17 cellular contexts compared by ENCODE assay signal in the genomic region with DNA sequence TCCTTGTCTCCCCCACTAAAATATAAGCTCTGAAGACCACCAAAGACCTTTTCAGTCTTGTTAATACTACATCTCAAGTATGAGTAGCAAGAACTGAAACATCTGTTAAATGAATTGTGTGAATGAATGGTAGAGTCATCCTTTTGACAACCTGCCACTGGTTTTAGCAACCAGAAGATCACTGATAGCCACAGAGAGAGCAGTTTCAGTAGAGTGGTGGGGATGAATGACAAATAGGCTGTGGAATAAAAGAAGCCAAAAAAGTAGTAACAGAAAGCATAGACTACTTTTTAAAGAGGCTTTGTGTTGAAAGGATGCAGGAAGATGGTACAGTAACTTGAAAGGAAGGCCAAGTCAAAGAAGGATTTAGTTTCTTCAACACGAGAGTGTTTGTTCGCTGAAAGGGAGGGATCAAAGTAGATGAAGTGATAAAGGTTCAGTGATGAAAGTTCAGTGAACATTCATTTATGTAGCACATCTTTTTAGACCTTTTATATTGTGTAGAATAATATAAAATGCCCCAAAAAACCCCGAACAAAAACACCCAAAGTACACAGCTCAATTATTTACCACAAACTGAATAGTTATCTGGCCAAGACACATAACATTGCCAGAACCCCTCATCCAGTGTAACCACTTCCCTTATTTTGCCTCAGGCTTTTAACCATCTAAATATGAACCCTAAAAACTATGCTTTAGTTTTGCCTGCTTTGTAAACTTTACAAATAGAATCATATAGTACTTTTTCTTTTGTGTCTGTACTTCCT. TPM values are rescaled to one million over a fixed set of nuclear protein-coding genes. Genes with fewer than 3 reads are reported as not detected.
DNase-seq lines count a peak whose midpoint lies in the region; ATAC-seq and TF ChIP-seq lines count a peak whose summit lies in the region.
"Had no signal": no experiment of that assay in that cellular context is flagged by ENCODE, and none has a peak within 500 bp of the region (broad histone marks: within the 10 kb centered on the region; RNA-seq: fewer than 3 reads in every experiment).

No MANE protein-coding gene starts in this region.

- H3K56ac ChIP-seq in H9 (ENCODE audit: insufficient read length, low read depth, low read length): no peak overlapping the region

- no peaks in the 10 kb centered on the region for H3K79me2 ChIP-seq in H9 (ENCODE audit: insufficient read depth, low read length)
- H3K79me2 ChIP-seq in PC-9 (ENCODE audit: low read depth): no peaks in the 10 kb centered on the region

- H3K79me1 ChIP-seq in H9 (ENCODE audit: insufficient read depth, low read depth, low read length, poor library complexity, severe bottlenecking): no peaks in the 10 kb centered on the region

- H3K27me3 ChIP-seq in H9 (ENCODE audit: insufficient read depth, low read length) (no peaks in the 10 kb centered on the region), PC-9 (ENCODE audit: insufficient read depth, low read depth) (no peaks in the 10 kb centered on the region), upper lobe of left lung (no peaks in the 10 kb centered on the region)
- H3K27me3 ChIP-seq: pancreas, tibial artery had no signal

- H2BK12ac ChIP-seq in H9 (ENCODE audit: insufficient read length, low read depth, low read length): no peak overlapping the region

- no peak overlapping the region for H4K91ac ChIP-seq in H9 (ENCODE audit: insufficient read length, low read depth, low read length)

- no peak overlapping the region for H2BK120ac ChIP-seq in H9 (ENCODE audit: low read depth, low read length, poor library complexity, severe bottlenecking)

- no peak overlapping the region for H4K8ac ChIP-seq in H9 (replicated peaks; ENCODE audit: insufficient read length, low read depth, low read length)

- H3T11ph ChIP-seq in H9 (ENCODE audit: low read length): no peak overlapping the region

- no peaks in the 10 kb centered on the region for H3K36me3 ChIP-seq in PC-9 (ENCODE audit: low read depth)
- peaks cover 0 to 26% (median 2%) of the 10 kb centered on the region in 4 donors for H3K36me3 ChIP-seq in upper lobe of left lung

- DNase-seq in activated CD4-positive, CD25-positive, alpha-beta regulatory T cell treated with anti-CD3 and anti-CD28 coated beads, Interleukin-2, amount 50 U/mL, for 72 hours: no peak
- no peak for DNase-seq in activated CD4-positive, alpha-beta memory T cell treated with anti-CD3 and anti-CD28 coated beads, Interleukin-2, amount 10 ng/mL, durations not matched to agents 7 days and 5 days
- DNase-seq in natural killer cell (no peak), H9 (no peak), PC-9 (no peak), upper lobe of left lung (no peak)
- DNase-seq: activated CD4-positive, alpha-beta T cell treated with anti-CD3 and anti-CD28 coated beads, Interleukin-2, amount 50 U/mL, for 4 hours; amygdala; MM.1S; NCI-H2171; pancreas; stimulated activated CD4-positive, alpha-beta T cell treated with anti-CD3 and anti-CD28 coated beads, Interleukin-12 subunit alpha, Interleukin-12 subunit beta, amount 100 ng/mL, for 4 hours; tibial artery had no signal

- no peak overlapping the region for H3K4me3 Mint-ChIP-seq in activated CD4-positive, alpha-beta memory T cell treated with anti-CD3 and anti-CD28 coated beads, Interleukin-2, amount 10 ng/mL, durations not matched to agents 7 days and 5 days
- H3K4me3 Mint-ChIP-seq in natural killer cell (no peak overlapping the region), H9 (no peak overlapping the region)
- H3K4me3 Mint-ChIP-seq: mesothelial cell of epicardium had no signal

- H3K9me3 Mint-ChIP-seq in activated CD4-positive, alpha-beta memory T cell treated with anti-CD3 and anti-CD28 coated beads, Interleukin-2, amount 10 ng/mL, durations not matched to agents 7 days and 5 days: no peaks in the 10 kb centered on the region
- H3K9me3 Mint-ChIP-seq in natural killer cell (no peaks in the 10 kb centered on the region), H9 (peaks cover 39 to 43% of the 10 kb centered on the region in 2 experiments)

- H3K4me3 ChIP-seq in PC-9: no peak overlapping the region
- H3K4me3 ChIP-seq in upper lobe of left lung: no peak overlapping the region
- H3K4me3 ChIP-seq: pancreas, tibial artery had no signal

- H3K9me2 ChIP-seq in PC-9 (ENCODE audit: insufficient read depth): no peaks in the 10 kb centered on the region

- no peak overlapping the region for H4K5ac ChIP-seq in H9 (ENCODE audit: insufficient read length, low read depth, low read length)

- H3K4me1 Mint-ChIP-seq in activated CD4-positive, alpha-beta memory T cell treated with anti-CD3 and anti-CD28 coated beads, Interleukin-2, amount 10 ng/mL, durations not matched to agents 7 days and 5 days: peaks cover 22% of the 10 kb centered on the region
- H3K4me1 Mint-ChIP-seq in natural killer cell (peaks cover 17 to 21% of the 10 kb centered on the region in 2 donors), H9 (no peaks in the 10 kb centered on the region)
- H3K4me1 Mint-ChIP-seq: mesothelial cell of epicardium had no signal

- peaks cover 46% of the 10 kb centered on the region for H3K36me3 Mint-ChIP-seq in activated CD4-positive, alpha-beta memory T cell treated with anti-CD3 and anti-CD28 coated beads, Interleukin-2, amount 10 ng/mL, durations not matched to agents 7 days and 5 days (ENCODE audit: low read depth)
- H3K36me3 Mint-ChIP-seq in natural killer cell (no peaks in the 10 kb centered on the region), H9 (ENCODE audit: insufficient read depth in 1 of 3, low read depth in 3 of 3) (peaks cover 7 to 16% (median 14%) of the 10 kb centered on the region in 3 experiments; a peak in 6 of 7 replicates)

- WGBS in H9 (ENCODE audit: extremely low coverage, insufficient read length, low lambda C conversion rate): no CpG with 5 or more reads among the region's 3 CpGs
- 60 to 65% methylated on average over 3 of the region's 3 CpGs for WGBS in upper lobe of left lung, 2 donors

- no peak overlapping the region for H2AFZ ChIP-seq in H9 (ENCODE audit: low read length)
- H2AFZ ChIP-seq in PC-9: no peak overlapping the region

- no peak overlapping the region for H3K14ac ChIP-seq in H9 (ENCODE audit: insufficient read depth, low read length)

- H3K27ac ChIP-seq in H9 (ENCODE audit: insufficient read length, low read depth, low read length) (no peak overlapping the region), PC-9 (no peak overlapping the region), upper lobe of left lung (no peak overlapping the region)
- H3K27ac ChIP-seq: 22Rv1, pancreas, tibial artery had no signal

- CTCF ChIA-PET in activated CD4-positive, alpha-beta memory T cell treated with anti-CD3 and anti-CD28 coated beads, Interleukin-2, amount 10 ng/mL, durations not matched to agents 7 days and 5 days (lab: Charles Lee): no interaction called here
- CTCF ChIA-PET in PC-9 (lab: Charles Lee): no interaction called here

- H2BK5ac ChIP-seq in H9 (ENCODE audit: insufficient read length, low read length): no peak overlapping the region

- no peak for TF ChIP-seq EP300 in upper lobe of left lung (IDR thresholded peaks at IDR 0.05)

- TF ChIP-seq POLR2A in upper lobe of left lung (IDR thresholded peaks at IDR 0.05): no peak

- no peak overlapping the region for H3K4me2 ChIP-seq in H9 (ENCODE audit: insufficient read depth, insufficient read length, low read length)
- no peak overlapping the region for H3K4me2 ChIP-seq in PC-9

- no peaks in the 10 kb centered on the region for H4K20me1 ChIP-seq in H9 (ENCODE audit: control insufficient read depth, insufficient read depth, insufficient read length)
- no peaks in the 10 kb centered on the region for H4K20me1 ChIP-seq in PC-9 (ENCODE audit: insufficient read depth)

- H3K4me1 ChIP-seq in H9 (ENCODE audit: insufficient read depth, low read length): no peaks in the 10 kb centered on the region
- no peaks in the 10 kb centered on the region for H3K4me1 ChIP-seq in PC-9 (replicated peaks; ENCODE audit: insufficient read depth)
- no peaks in the 10 kb centered on the region for H3K4me1 ChIP-seq in upper lobe of left lung
- H3K4me1 ChIP-seq: pancreas, tibial artery had no signal

- ATAC-seq in activated CD4-positive, CD25-positive, alpha-beta regulatory T cell treated with anti-CD3 and anti-CD28 coated beads, Interleukin-2, amount 50 U/mL, for 24 hours: peak; percentile 51 to 67
- ATAC-seq in HG02938 (IDR thresholded peaks at IDR 0.05; ENCODE audit: unreplicated experiment) (peak; percentile 62), natural killer cell (peak in 1 of 3 donors; percentile 28), upper lobe of left lung (ENCODE audit: low FRiP score in 2 of 2) (no peak)
- ATAC-seq: pancreas had no signal

- no peak overlapping the region for H2AK5ac ChIP-seq in H9 (ENCODE audit: insufficient read length, low read length)

- POLR2A ChIA-PET in activated CD4-positive, alpha-beta memory T cell treated with anti-CD3 and anti-CD28 coated beads, Interleukin-2, amount 10 ng/mL, durations not matched to agents 7 days and 5 days (lab: Charles Lee): no interaction called here
- POLR2A ChIA-PET in PC-9 (lab: Charles Lee; ENCODE audit: unreplicated experiment): no interaction called here

- no peak overlapping the region for H3K18ac ChIP-seq in H9 (ENCODE audit: insufficient read length, low read depth, low read length)

- H2BK20ac ChIP-seq in H9 (ENCODE audit: low read depth, low read length, poor library complexity, severe bottlenecking): no peak overlapping the region

- no TSS peak for BruUV-seq in PC-9 (replicated peaks; lab: Mats Ljungman, UMichigan)

- TF ChIP-seq CTCF in natural killer cell (IDR thresholded peaks at IDR 0.05) (no peak), H9 (conservative IDR thresholded peaks at IDR 0.05) (no peak), PC-9 (conservative IDR thresholded peaks at IDR 0.05) (no peak), upper lobe of left lung (IDR thresholded peaks at IDR 0.05) (no peak)

- no peak overlapping the region for H2BK15ac ChIP-seq in H9 (ENCODE audit: low read depth, low read length)

- H3K23me2 ChIP-seq in H9 (ENCODE audit: insufficient read length, low read depth, low read length, poor library complexity, severe bottlenecking): no peaks in the 10 kb centered on the region

- no peak overlapping the region for H3K4ac ChIP-seq in H9 (ENCODE audit: low read depth, low read length)

- H3K9ac ChIP-seq in H9 (ENCODE audit: extremely low read depth, insufficient read length, low read length): no peak overlapping the region

- peak overlapping the region; percentile 75 for H3K27ac Mint-ChIP-seq in activated CD4-positive, alpha-beta memory T cell treated with anti-CD3 and anti-CD28 coated beads, Interleukin-2, amount 10 ng/mL, durations not matched to agents 7 days and 5 days
- H3K27ac Mint-ChIP-seq in natural killer cell (peak overlapping the region; percentile 10 to 21), H9 (no peak overlapping the region)
- H3K27ac Mint-ChIP-seq: mesothelial cell of epicardium had no signal

- H3K9me3 ChIP-seq in H9 (ENCODE audit: control insufficient read depth, low read depth, low read length) (peaks cover 26% of the 10 kb centered on the region), PC-9 (ENCODE audit: insufficient read depth, low read depth) (no peaks in the 10 kb centered on the region), upper lobe of left lung (no peaks in the 10 kb centered on the region)
- H3K9me3 ChIP-seq: pancreas, tibial artery had no signal

- intact Hi-C loops in natural killer cell (cut with micrococcal nuclease): no loop called here
- intact Hi-C loops in PC-9 (cut with micrococcal nuclease; ENCODE audit: unreplicated experiment): no loop called here

- no peaks in the 10 kb centered on the region for H3F3A ChIP-seq in PC-9 (ENCODE audit: insufficient read depth, low read depth)

- H3K27me3 Mint-ChIP-seq in activated CD4-positive, alpha-beta memory T cell treated with anti-CD3 and anti-CD28 coated beads, Interleukin-2, amount 10 ng/mL, durations not matched to agents 7 days and 5 days: no peaks in the 10 kb centered on the region
- no peaks in the 10 kb centered on the region for H3K27me3 Mint-ChIP-seq in natural killer cell (ENCODE audit: low read depth in 2 of 2)
- no peaks in the 10 kb centered on the region for H3K27me3 Mint-ChIP-seq in H9 (ENCODE audit: low read depth)

- H3K23ac ChIP-seq in H9 (ENCODE audit: insufficient read length, low read depth, low read length): no peak overlapping the region

RNA-seq across cellular contexts. Expression of gene EIF1AX, which starts 40.1 kb away (rescaled TPM):
- 10 to 100 TPM; 51.2 to 54.5 TPM for total RNA-seq in activated CD4-positive, alpha-beta memory T cell treated with anti-CD3 and anti-CD28 coated beads, Interleukin-2, amount 10 ng/mL, durations not matched to agents 7 days and 5 days
- total RNA-seq in natural killer cell (10 to 100 TPM; 31.6 to 57.2 (median 31.7) TPM), H9 (2021) (158 and 167 TPM in 2 replicates), PC-9 (2021) (77.3 TPM in 2 replicates), upper lobe of left lung (10 to 100 TPM in 5 of 6 donors, 1 to 10 TPM in 1; 8.4 to 78.7 (median 41.0) TPM)

Comparison
In these comparisons a context has a peak if more than half of its experiments do, and no peak if none do; other contexts are left out.
1. ATAC-seq: peak in activated CD4-positive, CD25-positive, alpha-beta regulatory T cell treated with anti-CD3 and anti-CD28 coated beads, Interleukin-2, amount 50 U/mL, for 24 hours (2 of 2) and HG02938 (single experiment); none in upper lobe of left lung (0 of 2).
2. H3K27ac Mint-ChIP-seq: peak in activated CD4-positive, alpha-beta memory T cell treated with anti-CD3 and anti-CD28 coated beads, Interleukin-2, amount 10 ng/mL, durations not matched to agents 7 days and 5 days (single experiment) and natural killer cell (2 of 2); none in H9 (0 of 3).